Comparison of ENCODE assay signal across 2 cellular contexts in genomic region chr2:105357122-105357521, GRCh38.
TF ChIP-seq lines count a peak whose summit lies in the region.

No MANE protein-coding gene starts in this region.

TF ChIP-seq in HCT116, 20 proteins besides CTCF, POLR2A, EP300 and RAD21:
- no peak for TF ChIP-seq ZBTB33 (IDR thresholded peaks at IDR 0.05; ENCODE audit: extremely low read depth, insufficient replicate concordance, low read length)
- TF ChIP-seq ZNF274 (IDR thresholded peaks at IDR 0.05; ENCODE audit: low read depth, low read length), result no peak
- no peak for TF ChIP-seq YY1 (IDR thresholded peaks at IDR 0.05; ENCODE audit: extremely low read depth, insufficient replicate concordance, low read depth, low read length)
- no peak for TF ChIP-seq EGR1 (IDR thresholded peaks at IDR 0.05; ENCODE audit: low read depth)
- TF ChIP-seq EZH2 (IDR thresholded peaks at IDR 0.05), result no peak
- TF ChIP-seq CBX3 (IDR thresholded peaks at IDR 0.05; ENCODE audit: low read depth), result no peak

TF ChIP-seq in K562, 482 proteins besides CTCF, POLR2A, EP300 and RAD21:
- TF ChIP-seq TRIM28 (IDR thresholded peaks at IDR 0.05), result 0 out of 2 replicates have a peak, but pooled peaks have one; percentile 35
- TF ChIP-seq GATAD2A (IDR thresholded peaks at IDR 0.05), result no peak
- no peak for TF ChIP-seq ZNF263 (CRISPR knock-in tag; IDR thresholded peaks at IDR 0.05; ENCODE audit: borderline replicate concordance)
- TF ChIP-seq ZNF407 (IDR thresholded peaks at IDR 0.05; ENCODE audit: low read depth), result no peak
- TF ChIP-seq NEUROD1 (IDR thresholded peaks at IDR 0.05; ENCODE audit: borderline replicate concordance, low read depth, low read length, partially characterized antibody), result no peak
- TF ChIP-seq KDM2B (CRISPR knock-in tag; IDR thresholded peaks at IDR 0.05), result no peak
- no peak for TF ChIP-seq TCF7L2 (IDR thresholded peaks at IDR 0.05; ENCODE audit: low read depth, low read length)
- no peak for TF ChIP-seq NCOA1 (IDR thresholded peaks at IDR 0.05; ENCODE audit: low read depth)
- TF ChIP-seq POLR2H (tag; IDR thresholded peaks at IDR 0.05; ENCODE audit: low read depth), result no peak
- no peak for TF ChIP-seq CCNT2 (IDR thresholded peaks at IDR 0.05; ENCODE audit: borderline replicate concordance, extremely low read depth, insufficient read length, low read depth, low read length)
- no peak for TF ChIP-seq ZBTB43 (CRISPR knock-in tag; IDR thresholded peaks at IDR 0.05)
- no peak for TF ChIP-seq RNF219 (CRISPR knock-in tag; IDR thresholded peaks at IDR 0.05)
- no peak for TF ChIP-seq MLLT1 (IDR thresholded peaks at IDR 0.05)
- no peak for TF ChIP-seq ZNF668 (CRISPR knock-in tag; IDR thresholded peaks at IDR 0.05)
- no peak for TF ChIP-seq ZNF212 (CRISPR knock-in tag; IDR thresholded peaks at IDR 0.05)
- TF ChIP-seq ZNF280A (IDR thresholded peaks at IDR 0.05; ENCODE audit: low read depth, partially characterized antibody), result peak; percentile 48
- no peak for TF ChIP-seq STAT6 (CRISPR knock-in tag; IDR thresholded peaks at IDR 0.05)
- no peak for TF ChIP-seq PPARD (CRISPR knock-in tag; IDR thresholded peaks at IDR 0.05)
- no peak for TF ChIP-seq ZNF707 (CRISPR knock-in tag; conservative IDR thresholded peaks at IDR 0.05)
- peak in 1 of 2 experiments; percentile 40; a peak in 1 of 3 replicates for TF ChIP-seq CBX3 (IDR thresholded peaks at IDR 0.05; ENCODE audit: borderline replicate concordance in 1 of 2, low read length in 2 of 2)
- TF ChIP-seq E2F8 (IDR thresholded peaks at IDR 0.05; ENCODE audit: low read depth, partially characterized antibody), result no peak
- no peak for TF ChIP-seq TEAD1 (CRISPR knock-in tag; IDR thresholded peaks at IDR 0.05)
